In the genomic region with DNA sequence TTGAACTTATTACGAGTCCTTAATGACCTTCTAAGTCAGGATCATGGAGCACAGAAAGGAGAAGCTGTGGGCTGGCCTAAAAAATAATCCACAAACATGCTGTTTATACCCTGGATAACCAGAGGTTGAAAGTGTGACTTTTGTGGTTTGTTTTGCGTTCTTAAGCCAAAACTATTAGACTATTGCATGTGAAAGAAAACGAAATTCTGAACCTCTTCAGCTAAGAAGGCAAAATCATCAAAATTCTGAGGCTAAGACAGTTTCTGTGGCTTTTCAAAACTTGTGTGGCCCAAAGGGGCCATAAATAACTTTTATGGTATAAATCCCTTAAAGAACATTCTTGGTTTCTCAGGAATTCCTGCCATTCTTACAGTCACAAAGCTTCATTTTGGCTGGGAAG, we compare ENCODE assay signal across 18 cellular contexts.
DNase-seq lines count a peak whose midpoint lies in the region; TF ChIP-seq lines count a peak whose summit lies in the region.
"Had no signal": no experiment of that assay in that cellular context is flagged by ENCODE, and none has a peak within 500 bp of the region (broad histone marks: within the 10 kb centered on the region; RNA-seq: fewer than 3 reads in every experiment).

No MANE protein-coding gene starts in this region.

- H3K4me2 ChIP-seq in KMS-11 (peak overlapping the region; percentile 93), osteoblast (ENCODE audit: insufficient read depth, low read length) (peak overlapping the region; percentile 39)

- no peak overlapping the region for H3K9ac ChIP-seq in KMS-11

- H3K27ac Mint-ChIP-seq in CD14-positive monocyte = no peak overlapping the region
- H3K27ac Mint-ChIP-seq: activated naive CD8-positive, alpha-beta T cell treated with anti-CD3 and anti-CD28 coated beads, Interleukin-2, amount 50 U/mL, for 24 hours; activated T-cell treated with anti-CD3 and anti-CD28 coated beads, Interleukin-2, amount 50 U/mL, for 24 hours; CD4-positive, CD25-positive, alpha-beta regulatory T cell had no signal

- H3K27me3 ChIP-seq in BJ (ENCODE audit: control insufficient read depth, insufficient read depth, low read length) = no peaks in the 10 kb centered on the region
- H3K27me3 ChIP-seq in KMS-11 (ENCODE audit: insufficient read depth, low read depth) = peaks cover 32% of the 10 kb centered on the region
- H3K27me3 ChIP-seq in osteoblast (ENCODE audit: insufficient read depth, low read length) = no peaks in the 10 kb centered on the region
- H3K27me3 ChIP-seq: pancreas had no signal

- no peak overlapping the region for H3K4me3 Mint-ChIP-seq in CD14-positive monocyte
- H3K4me3 Mint-ChIP-seq: activated naive CD8-positive, alpha-beta T cell treated with anti-CD3 and anti-CD28 coated beads, Interleukin-2, amount 50 U/mL, for 24 hours; activated T-cell treated with anti-CD3 and anti-CD28 coated beads, Interleukin-2, amount 50 U/mL, for 24 hours; CD4-positive, CD25-positive, alpha-beta regulatory T cell; dendritic cell treated with granulocyte-macrophage colony-stimulating factor and Interleukin-4, amounts not matched to agents 40 ng/mL and 50 ng/mL, for 4 days had no signal

- DNase-seq in BJ (ENCODE audit: low read depth) (peak; percentile 94), choroid plexus epithelial cell (ENCODE audit: low read depth) (peak; percentile 69), osteoblast (ENCODE audit: insufficient read length, low spot score, missing footprints) (no peak), caudate nucleus (lab: John Stamatoyannopoulos, UW) (no peak), CD14-positive monocyte (ENCODE audit: low spot score) (no peak), NCI-H446 (lab: John Stamatoyannopoulos, UW) (no peak)
- no peak for DNase-seq in stimulated activated CD4-positive, alpha-beta T cell treated with anti-CD3 and anti-CD28 coated beads, Interleukin-2, amount 100 ng/mL, for 24 hours
- DNase-seq: activated CD4-positive, alpha-beta T cell treated with anti-CD3 and anti-CD28 coated beads, Interleukin-2, amount 50 U/mL, for 1 hour; activated naive CD8-positive, alpha-beta T cell treated with anti-CD3 and anti-CD28 coated beads, Interleukin-2, amount 50 U/mL, for 24 hours; activated T-cell treated with anti-CD3 and anti-CD28 coated beads, Interleukin-2, amount 50 U/mL, for 24 hours; CD4-positive, CD25-positive, alpha-beta regulatory T cell; Karpas-422; NCI-H187 treated with DMSO at 0.1 percent for 48 hours; NCI-H748 treated with DMSO at 0.1 percent for 48 hours; pancreas; stimulated activated CD8-positive, alpha-beta memory T cell treated with anti-CD3 and anti-CD28 coated beads, Interleukin-4, amount 100 ng/mL, for 48 hours had no signal

- POLR2A ChIA-PET in BJ (lab: Charles Lee) = interaction anchor here (1.0 kb wide), 1 partner anchor 14 kb away, joined by 4 read pairs; no protein-coding TSS in a partner anchor

- H2AFZ ChIP-seq in KMS-11 (ENCODE audit: low read depth) (no peak overlapping the region), osteoblast (ENCODE audit: low read length) (no peak overlapping the region)

- intact Hi-C loops in CD14-positive monocyte (cut with micrococcal nuclease) = no loop called here

- peaks cover 1 to 6% (median 3%) of the 10 kb centered on the region in 3 donors for H3K27me3 Mint-ChIP-seq in CD14-positive monocyte (ENCODE audit: low read depth in 3 of 3)
- H3K27me3 Mint-ChIP-seq: activated T-cell treated with anti-CD3 and anti-CD28 coated beads, Interleukin-2, amount 50 U/mL, for 24 hours had no signal

- H3K36me3 ChIP-seq in BJ (ENCODE audit: control insufficient read depth, insufficient read depth, low read length) (no peaks in the 10 kb centered on the region), KMS-11 (ENCODE audit: insufficient read depth) (no peaks in the 10 kb centered on the region), osteoblast (ENCODE audit: insufficient read depth, low read length) (no peaks in the 10 kb centered on the region)
- H3K36me3 ChIP-seq: pancreas had no signal

- peak overlapping the region; percentile 10; the same call in 1 of the 2 replicates for H3K27ac ChIP-seq in KMS-11
- H3K27ac ChIP-seq in osteoblast (ENCODE audit: low read depth, low read length) = peak overlapping the region; percentile 49
- no peak overlapping the region for H3K27ac ChIP-seq in caudate nucleus (ENCODE audit: low read depth, low read length)
- H3K27ac ChIP-seq: pancreas had no signal

- no peaks in the 10 kb centered on the region for H3K9me3 ChIP-seq in osteoblast (ENCODE audit: low read depth, low read length)
- H3K9me3 ChIP-seq: pancreas had no signal

- H3K4me1 Mint-ChIP-seq in CD14-positive monocyte = peaks cover 21% of the 10 kb centered on the region

- TF ChIP-seq CTCF in BJ (IDR thresholded peaks at IDR 0.05; ENCODE audit: insufficient read depth, low read depth, low read length) = no peak
- no peak for TF ChIP-seq CTCF in KMS-11 (conservative IDR thresholded peaks at IDR 0.05; ENCODE audit: low read depth, low read length)
- no peak for TF ChIP-seq CTCF in choroid plexus epithelial cell (conservative IDR thresholded peaks at IDR 0.05; ENCODE audit: low read depth, low read length)
- no peak for TF ChIP-seq CTCF in osteoblast (IDR thresholded peaks at IDR 0.05; ENCODE audit: extremely low read depth, low read depth, low read length)
- no peak for TF ChIP-seq CTCF in CD14-positive monocyte (IDR thresholded peaks at IDR 0.05)

- no peaks in the 10 kb centered on the region for H3K79me2 ChIP-seq in KMS-11 (ENCODE audit: insufficient read depth, low read depth)
- no peaks in the 10 kb centered on the region for H3K79me2 ChIP-seq in osteoblast (ENCODE audit: insufficient read depth, low read length)

- CTCF ChIA-PET in BJ (lab: Yijun Ruan, JAX) = interaction anchor here (1.0 to 1.4 kb wide), 4 partner anchors 22 to 420 kb away, joined by 3 to 7 read pairs (median 4); no protein-coding TSS in a partner anchor

- H4K20me1 ChIP-seq in KMS-11 (ENCODE audit: insufficient read depth) (no peaks in the 10 kb centered on the region), osteoblast (ENCODE audit: insufficient read depth, low read length) (no peaks in the 10 kb centered on the region)

- no peaks in the 10 kb centered on the region for H3K36me3 Mint-ChIP-seq in CD14-positive monocyte

- H3K4me3 ChIP-seq in BJ (ENCODE audit: low read depth, low read length) = no peak overlapping the region
- no peak overlapping the region for H3K4me3 ChIP-seq in KMS-11 (IDR thresholded peaks at IDR 0.05; ENCODE audit: insufficient read depth, low read depth, low read length)
- H3K4me3 ChIP-seq in choroid plexus epithelial cell (ENCODE audit: low read depth, low read length) = no peak overlapping the region
- H3K4me3 ChIP-seq in osteoblast (ENCODE audit: insufficient read depth, low read length) = no peak overlapping the region
- H3K4me3 ChIP-seq: pancreas had no signal

- peaks cover 6 to 26% (median 15%) of the 10 kb centered on the region in 7 donors for H3K9me3 Mint-ChIP-seq in CD14-positive monocyte
- H3K9me3 Mint-ChIP-seq: dendritic cell treated with granulocyte-macrophage colony-stimulating factor and Interleukin-4, amounts not matched to agents 40 ng/mL and 50 ng/mL, for 4 days had no signal

- H3K4me1 ChIP-seq in KMS-11 (ENCODE audit: low read depth, poor library complexity, severe bottlenecking) = peaks cover 36% of the 10 kb centered on the region
- peaks cover 44% of the 10 kb centered on the region for H3K4me1 ChIP-seq in osteoblast (ENCODE audit: insufficient read depth, low read length)
- H3K4me1 ChIP-seq: pancreas had no signal

Comparison
In these comparisons a context has a peak if more than half of its experiments do, and no peak if none do; other contexts are left out.
1. DNase-seq: peak in BJ (single experiment) and choroid plexus epithelial cell (single experiment); none in osteoblast (single experiment), caudate nucleus (0 of 61), CD14-positive monocyte (single experiment), NCI-H446 (0 of 2) and stimulated activated CD4-positive, alpha-beta T cell treated with anti-CD3 and anti-CD28 coated beads, Interleukin-2, amount 100 ng/mL, for 24 hours (0 of 2).